9 cellular contexts compared by ENCODE assay signal in genomic region chr4:164616961-164617360, GRCh38.
"Had no signal": no experiment of that assay in that cellular context is flagged by ENCODE, and none has a peak within 500 bp of the region (broad histone marks: within the 10 kb centered on the region; RNA-seq: fewer than 3 reads in every experiment).

No MANE protein-coding gene starts in this region.

- H3K4me3 Mint-ChIP-seq: HFFc6, IgD-negative memory B cell had no signal

- DNase-seq: GM23248, GOT3, H7, HFFc6 had no signal

- H3K4me3 ChIP-seq: GM23248, HAP-1 had no signal

- H3K9me3 ChIP-seq: HAP-1 had no signal

- FAIRE-seq: HepG2 had no signal

- H3K27ac Mint-ChIP-seq: HFFc6, IgD-negative memory B cell had no signal

- H3K27ac ChIP-seq: GM23248, HL-60 had no signal

- H3K36me3 Mint-ChIP-seq: IgD-negative memory B cell had no signal

- H3K9ac ChIP-seq: GM23248 had no signal

- H3K4me1 Mint-ChIP-seq: IgD-negative memory B cell had no signal

- H3K36me3 ChIP-seq: HAP-1 had no signal

- ATAC-seq: HCT116, HepG2 had no signal
